ENCODE assay signal across 8 cellular contexts in the genomic region with DNA sequence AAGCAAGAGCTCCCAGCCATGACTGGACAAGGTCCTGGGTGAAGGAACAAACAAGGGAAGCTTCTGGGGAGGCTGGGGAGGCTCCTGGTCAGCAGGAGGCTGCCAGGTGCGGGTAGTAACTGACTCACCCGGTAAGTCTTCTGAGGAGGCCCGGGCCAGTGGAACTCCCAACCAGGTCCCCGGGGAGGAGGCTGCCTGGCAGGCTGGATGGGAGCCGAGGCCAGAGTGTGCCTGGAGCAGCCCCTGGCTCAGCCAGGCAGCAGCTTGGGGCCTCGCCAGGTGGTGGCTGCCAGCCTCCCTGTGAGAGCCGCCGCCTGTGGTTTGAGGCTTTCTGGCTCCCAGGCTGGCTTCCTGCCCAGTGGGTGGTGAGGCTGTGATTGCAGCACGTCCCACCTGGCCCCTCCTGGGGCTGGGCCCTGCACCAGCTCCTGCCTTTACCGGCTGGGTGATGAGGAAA. TPM values are rescaled to one million over a fixed set of nuclear protein-coding genes. Genes with fewer than 3 reads are reported as not detected.
DNase-seq lines count a peak whose midpoint lies in the region; ATAC-seq and TF ChIP-seq lines count a peak whose summit lies in the region.

No MANE protein-coding gene starts in this region.

- no peaks in the 10 kb centered on the region for H3K36me3 ChIP-seq in BE2C

- TF ChIP-seq POLR2A in NB4 (IDR thresholded peaks at IDR 0.05; ENCODE audit: extremely low read depth, insufficient read length) = no peak

- DNase-seq in BE2C (peak; percentile 85), NB4 (ENCODE audit: low read depth) (peak; percentile 42), fibroblast of the conjunctiva (ENCODE audit: low read depth) (peak; percentile 10), Ammon's horn (ENCODE audit: low spot score) (no peak)
- DNase-seq in activated CD8-positive, alpha-beta memory T cell treated with anti-CD3 and anti-CD28 coated beads for 1 hour (ENCODE audit: extremely low read depth in 1 of 2, low read depth in 1 of 2) = peak; percentile 24 to 50
- peak; percentile 32 for DNase-seq in stimulated activated CD4-positive, alpha-beta T cell treated with anti-CD3 and anti-CD28 coated beads, Interleukin-1b, Interleukin-23, amount 100 ng/mL, for 48 hours

- no peak for TF ChIP-seq CTCF in BE2C (IDR thresholded peaks at IDR 0.05; ENCODE audit: low read depth, low read length)
- TF ChIP-seq CTCF in NB4 (IDR thresholded peaks at IDR 0.05; ENCODE audit: low read depth, low read length) = no peak

- H3K4me3 ChIP-seq in BE2C (ENCODE audit: low read depth, low read length) = no peak overlapping the region
- H3K4me3 ChIP-seq in NB4 (ENCODE audit: low read depth, low read length) = no peak overlapping the region

- H3K27me3 ChIP-seq in BE2C = no peaks in the 10 kb centered on the region

- H3K9me3 ChIP-seq in BE2C = 0 out of 2 replicates have a peak, but pooled peaks cover 2% of the 10 kb centered on the region

- H3K4me1 ChIP-seq in BE2C = peaks cover 8% of the 10 kb centered on the region

- no peak for ATAC-seq in GM19023 (IDR thresholded peaks at IDR 0.05; ENCODE audit: unreplicated experiment)
- no peak for ATAC-seq in GM19452 (IDR thresholded peaks at IDR 0.05; ENCODE audit: unreplicated experiment)

RNA-seq across cellular contexts. Expression of gene IGF2, which starts 46.2 kb away (rescaled TPM):
- 468 TPM for polyA plus RNA-seq in BE2C (2012; ENCODE audit: insufficient read depth, insufficient read length, low read depth)
